Comparison of ENCODE assay signal across 8 cellular contexts in the genomic region with DNA sequence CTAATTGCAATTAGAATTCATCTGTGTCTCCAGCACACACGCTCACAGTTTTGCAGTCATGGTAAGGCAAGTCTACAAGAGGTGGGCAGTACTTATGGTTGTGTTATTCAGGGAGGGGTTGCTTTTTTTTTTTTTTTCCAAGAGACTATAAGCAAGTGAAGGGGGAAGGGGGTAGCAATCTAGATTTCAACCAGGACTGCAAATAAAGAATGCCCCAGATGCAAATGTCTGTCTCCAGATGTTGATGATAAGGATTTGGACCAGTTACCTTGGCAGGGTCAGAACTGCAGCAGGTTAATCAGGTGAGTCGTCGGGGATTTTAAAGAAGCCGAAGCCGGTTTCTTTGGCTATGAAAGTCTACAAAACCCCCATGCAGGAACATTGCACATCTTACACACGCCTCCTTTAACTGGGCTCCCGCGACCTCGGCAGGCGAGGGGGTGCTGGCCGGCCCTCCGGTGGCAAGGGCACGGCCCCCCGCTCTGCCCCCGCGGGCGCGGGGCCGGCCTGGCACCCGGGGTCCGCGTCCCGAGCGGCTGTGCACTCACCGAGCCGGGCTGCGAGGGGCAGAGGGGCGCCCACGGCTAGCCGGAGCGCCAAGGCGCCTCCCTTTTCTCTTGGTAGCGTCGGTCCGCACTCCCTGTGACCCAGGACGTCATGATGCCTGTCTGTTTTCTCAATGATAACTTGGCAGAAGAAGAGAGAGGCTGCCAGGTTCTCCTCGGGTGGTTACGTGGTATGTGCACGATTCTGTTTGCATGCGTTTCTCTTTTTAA.
DNase-seq lines count a peak whose midpoint lies in the region; ATAC-seq and TF ChIP-seq lines count a peak whose summit lies in the region.

No MANE protein-coding gene starts in this region.

- no peaks in the 10 kb centered on the region for H3K27me3 ChIP-seq in thoracic aorta (replicated peaks; ENCODE audit: insufficient read depth)

- no peaks in the 10 kb centered on the region for H3K36me3 ChIP-seq in thoracic aorta

- peak overlapping the region; percentile 70 for H3K4me3 ChIP-seq in thoracic aorta

- H3K9me3 ChIP-seq in thoracic aorta, result no peaks in the 10 kb centered on the region

- TF ChIP-seq CTCF in thoracic aorta (IDR thresholded peaks at IDR 0.05), result no peak

- DNase-seq in COLO829 (ENCODE audit: low spot score), result peak; percentile 72
- peak; percentile 62 for DNase-seq in NCI-H2171 treated with DMSO at 0.1 percent for 48 hours (lab: John Stamatoyannopoulos, UW)
- peak in 54 of 61 donors; percentile 10 to 86 (median 64) for DNase-seq in caudate nucleus (lab: John Stamatoyannopoulos, UW)
- DNase-seq in left colon, result peak; percentile 36 to 41
- DNase-seq in thoracic aorta (ENCODE audit: low spot score), result no peak
- DNase-seq in activated T-cell treated with anti-CD3 and anti-CD28 coated beads, Interleukin-2, amount 50 U/mL, for 1 hour, result no peak

- peaks cover 3 to 16% of the 10 kb centered on the region in 2 donors for H3K4me1 ChIP-seq in thoracic aorta (ENCODE audit: control insufficient read depth in 1 of 2, low read depth in 2 of 2)

- intact Hi-C loops in left colon (cut with DNase I, micrococcal nuclease), result no loop called here

- ATAC-seq in left colon (peak; percentile 93), thoracic aorta (ENCODE audit: insufficient number of reproducible peaks, low FRiP score, low read depth) (no peak), GM19351 (IDR thresholded peaks at IDR 0.05; ENCODE audit: unreplicated experiment) (no peak), GM21447 (IDR thresholded peaks at IDR 0.05; ENCODE audit: unreplicated experiment) (no peak)

- peak overlapping the region; percentile 52 for H3K27ac ChIP-seq in caudate nucleus (ENCODE audit: low read depth, low read length)
- H3K27ac ChIP-seq in thoracic aorta, result no peak overlapping the region

Comparison
In these comparisons a context has a peak if more than half of its experiments do, and no peak if none do; other contexts are left out.
1. DNase-seq: peak in COLO829 (single experiment), NCI-H2171 treated with DMSO at 0.1 percent for 48 hours (single experiment), caudate nucleus (54 of 61) and left colon (2 of 2); none in thoracic aorta (single experiment) and activated T-cell treated with anti-CD3 and anti-CD28 coated beads, Interleukin-2, amount 50 U/mL, for 1 hour (single experiment).